ENCODE assay signal across 16 cellular contexts in genomic region chr16:78811247-78811646, GRCh38.
A peak's percentile ranks its signal among the peaks of the same experiment; 100 is the strongest.
DNase-seq lines count a peak whose midpoint lies in the region; ATAC-seq and TF ChIP-seq lines count a peak whose summit lies in the region.
"Had no signal": no experiment of that assay in that cellular context is flagged by ENCODE, and none has a peak within 500 bp of the region (broad histone marks: within the 10 kb centered on the region; RNA-seq: fewer than 3 reads in every experiment).

No MANE protein-coding gene starts in this region.

- H3K9me3 Mint-ChIP-seq in activated T-helper 17 cell treated with anti-CD3 and anti-CD28 coated beads, Interleukin-2, amount 50 U/mL, for 72 hours, result no peaks in the 10 kb centered on the region
- H3K9me3 Mint-ChIP-seq in central memory CD8-positive, alpha-beta T cell, result no peaks in the 10 kb centered on the region
- no peaks in the 10 kb centered on the region for H3K9me3 Mint-ChIP-seq in stimulated activated effector memory CD8-positive, alpha-beta T cell treated with anti-CD3 and anti-CD28 coated beads, Interleukin-12 subunit alpha, Interleukin-12 subunit beta, amount 100 ng/mL, for 72 hours
- H3K9me3 Mint-ChIP-seq in MCF 10A (ENCODE audit: unreplicated experiment), result no peaks in the 10 kb centered on the region
- H3K9me3 Mint-ChIP-seq: CD4-positive, alpha-beta T cell; CD8-positive, alpha-beta T cell had no signal

- TF ChIP-seq CTCF in MCF 10A (IDR thresholded peaks at IDR 0.05; ENCODE audit: unreplicated experiment), result no peak

- no TSS peak for BruUV-seq in MCF 10A (replicated peaks; lab: Mats Ljungman, UMichigan)

- no peaks in the 10 kb centered on the region for H3K36me3 Mint-ChIP-seq in activated T-helper 17 cell treated with anti-CD3 and anti-CD28 coated beads, Interleukin-2, amount 50 U/mL, for 72 hours (ENCODE audit: low read depth)
- H3K36me3 Mint-ChIP-seq in central memory CD8-positive, alpha-beta T cell (ENCODE audit: insufficient read depth), result no peaks in the 10 kb centered on the region
- no peaks in the 10 kb centered on the region for H3K36me3 Mint-ChIP-seq in stimulated activated effector memory CD8-positive, alpha-beta T cell treated with anti-CD3 and anti-CD28 coated beads, Interleukin-12 subunit alpha, Interleukin-12 subunit beta, amount 100 ng/mL, for 72 hours
- no peaks in the 10 kb centered on the region for H3K36me3 Mint-ChIP-seq in MCF 10A (ENCODE audit: insufficient read depth, unreplicated experiment)
- H3K36me3 Mint-ChIP-seq: CD8-positive, alpha-beta T cell had no signal

- H3K27ac Mint-ChIP-seq in activated T-helper 17 cell treated with anti-CD3 and anti-CD28 coated beads, Interleukin-2, amount 50 U/mL, for 72 hours, result peak overlapping the region; percentile 77
- H3K27ac Mint-ChIP-seq in central memory CD8-positive, alpha-beta T cell (ENCODE audit: low read depth), result peak overlapping the region; percentile 62
- H3K27ac Mint-ChIP-seq in stimulated activated effector memory CD8-positive, alpha-beta T cell treated with anti-CD3 and anti-CD28 coated beads, Interleukin-12 subunit alpha, Interleukin-12 subunit beta, amount 100 ng/mL, for 72 hours, result peak overlapping the region; percentile 53
- H3K27ac Mint-ChIP-seq in MCF 10A (ENCODE audit: low read depth, unreplicated experiment), result no peak overlapping the region
- H3K27ac Mint-ChIP-seq: CD4-positive, alpha-beta T cell; CD8-positive, alpha-beta T cell had no signal

- no peaks in the 10 kb centered on the region for H3K4me1 Mint-ChIP-seq in activated T-helper 17 cell treated with anti-CD3 and anti-CD28 coated beads, Interleukin-2, amount 50 U/mL, for 72 hours
- peaks cover 5% of the 10 kb centered on the region for H3K4me1 Mint-ChIP-seq in central memory CD8-positive, alpha-beta T cell
- H3K4me1 Mint-ChIP-seq in stimulated activated effector memory CD8-positive, alpha-beta T cell treated with anti-CD3 and anti-CD28 coated beads, Interleukin-12 subunit alpha, Interleukin-12 subunit beta, amount 100 ng/mL, for 72 hours, result peaks cover 14% of the 10 kb centered on the region
- peaks cover 6% of the 10 kb centered on the region for H3K4me1 Mint-ChIP-seq in MCF 10A (ENCODE audit: insufficient read depth, unreplicated experiment)

- DNase-seq in central memory CD8-positive, alpha-beta T cell (ENCODE audit: low spot score in 2 of 2), result no peak
- DNase-seq in stimulated activated effector memory CD8-positive, alpha-beta T cell treated with anti-CD3 and anti-CD28 coated beads, Interleukin-12 subunit alpha, Interleukin-12 subunit beta, amount 100 ng/mL, for 72 hours (ENCODE audit: low spot score in 2 of 2), result no peak
- DNase-seq in MCF 10A (ENCODE audit: unreplicated experiment) (no peak), NCI-H446 (lab: John Stamatoyannopoulos, UW) (no peak), epidermal melanocyte (ENCODE audit: insufficient read length, low spot score) (no peak)
- DNase-seq: 8988T; ACHN; BE2C; C1 segment of cervical spinal cord; Caco-2; Calu3; CD4-positive, alpha-beta T cell; CD8-positive, alpha-beta T cell; DMS79 treated with DMSO at 0.1 percent for 48 hours; GF-D8 had no signal

- CTCF ChIA-PET in MCF 10A (lab: Yijun Ruan, JAX), result interaction anchor here (0.6 to 1.0 kb wide), 3 partner anchors 40 to 376 kb away, joined by 3 to 4 read pairs (median 3); no protein-coding TSS in a partner anchor

- intact Hi-C loops in MCF 10A (cut with micrococcal nuclease), result no loop called here

- no peak for ATAC-seq in activated T-helper 17 cell treated with anti-CD3 and anti-CD28 coated beads, Interleukin-2, amount 50 U/mL, for 72 hours (replicated peaks)
- ATAC-seq in central memory CD8-positive, alpha-beta T cell (replicated peaks; ENCODE audit: extremely low read depth, poor library complexity, severe bottlenecking), result no peak
- ATAC-seq in stimulated activated effector memory CD8-positive, alpha-beta T cell treated with anti-CD3 and anti-CD28 coated beads, Interleukin-12 subunit alpha, Interleukin-12 subunit beta, amount 100 ng/mL, for 72 hours, result no peak
- ATAC-seq: CD8-positive, alpha-beta T cell had no signal

- H3K27me3 Mint-ChIP-seq in activated T-helper 17 cell treated with anti-CD3 and anti-CD28 coated beads, Interleukin-2, amount 50 U/mL, for 72 hours, result no peaks in the 10 kb centered on the region
- no peaks in the 10 kb centered on the region for H3K27me3 Mint-ChIP-seq in central memory CD8-positive, alpha-beta T cell
- H3K27me3 Mint-ChIP-seq in MCF 10A (ENCODE audit: insufficient read depth, unreplicated experiment), result no peaks in the 10 kb centered on the region
- H3K27me3 Mint-ChIP-seq: CD4-positive, alpha-beta T cell had no signal

- no peak overlapping the region for H3K4me3 Mint-ChIP-seq in activated T-helper 17 cell treated with anti-CD3 and anti-CD28 coated beads, Interleukin-2, amount 50 U/mL, for 72 hours
- H3K4me3 Mint-ChIP-seq in central memory CD8-positive, alpha-beta T cell, result no peak overlapping the region
- no peak overlapping the region for H3K4me3 Mint-ChIP-seq in stimulated activated effector memory CD8-positive, alpha-beta T cell treated with anti-CD3 and anti-CD28 coated beads, Interleukin-12 subunit alpha, Interleukin-12 subunit beta, amount 100 ng/mL, for 72 hours
- no peak overlapping the region for H3K4me3 Mint-ChIP-seq in MCF 10A (ENCODE audit: unreplicated experiment)
- H3K4me3 Mint-ChIP-seq: CD4-positive, alpha-beta T cell; CD8-positive, alpha-beta T cell had no signal

- POLR2A ChIA-PET in MCF 10A (lab: Yijun Ruan, JAX), result no interaction called here
